In the genomic region with DNA sequence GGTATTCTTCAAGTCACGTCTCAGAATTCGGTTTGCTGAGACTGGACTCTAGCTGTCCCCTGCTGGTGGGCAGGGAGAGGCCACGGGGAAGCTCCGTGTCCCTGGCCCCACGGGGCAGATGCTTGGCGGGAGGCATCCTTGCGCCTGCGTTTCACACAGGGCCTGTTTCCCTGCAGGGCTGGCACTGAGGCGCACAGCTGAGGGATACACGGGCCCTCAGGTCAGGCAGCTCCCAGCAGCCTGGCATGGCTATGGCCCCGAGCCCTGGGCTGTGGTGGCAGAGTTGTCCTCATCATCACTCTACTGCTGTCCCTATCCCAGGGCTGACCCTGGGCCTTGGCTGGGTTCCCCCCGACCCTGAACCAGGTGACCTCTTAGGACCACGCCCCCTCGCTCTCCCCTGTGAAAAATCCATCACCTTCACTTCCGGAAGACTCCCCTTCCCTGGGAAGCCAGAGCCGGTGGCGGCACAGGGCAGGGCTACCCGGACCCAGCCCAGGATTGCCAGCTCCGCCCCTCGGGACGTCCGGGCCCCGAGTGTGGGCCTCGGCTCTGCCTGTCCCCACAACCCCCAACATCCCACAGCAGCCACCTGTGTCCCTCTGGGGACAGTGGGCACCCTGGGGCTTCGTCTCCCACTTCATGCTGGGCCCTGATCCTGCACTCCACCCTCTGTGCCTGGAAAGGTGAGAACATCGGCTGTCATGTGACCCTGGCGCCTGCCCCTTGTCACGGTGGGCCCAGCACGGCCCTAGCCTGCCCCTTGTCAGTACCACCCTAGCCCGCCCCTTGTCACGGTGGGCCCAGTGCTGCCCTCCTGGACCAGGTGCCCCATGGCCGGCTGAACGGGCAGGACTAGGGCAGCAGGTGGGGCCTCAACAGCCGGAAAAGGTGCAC, we compare ENCODE assay signal across 14 cellular contexts. TPM values are rescaled to one million over a fixed set of nuclear protein-coding genes. Genes with fewer than 3 reads are reported as not detected.
"Had no signal": no experiment of that assay in that cellular context is flagged by ENCODE, and none has a peak within 500 bp of the region (broad histone marks: within the 10 kb centered on the region; RNA-seq: fewer than 3 reads in every experiment).

No MANE protein-coding gene starts in this region.

- FAIRE-seq: urothelium cell line had no signal

- H3K4me3 Mint-ChIP-seq: activated naive CD8-positive, alpha-beta T cell; activated T-helper 1 cell treated with anti-CD3 and anti-CD28 coated beads, Interleukin-12 subunit alpha, Interleukin-12 subunit beta, Interleukin-2, Interleukin-4 antibody, amounts not matched to agents 30 ng/mL and 10 ng/mL and 1 ng/mL, durations not matched to agents 14 hours and 24 hours and 36 hours; effector memory CD8-positive, alpha-beta T cell; natural killer cell; stimulated activated naive CD8-positive, alpha-beta T cell treated with anti-CD3 and anti-CD28 coated beads, Interleukin-15, Interleukin-2, amounts not matched to agents 100 ng/mL and 50 ng/mL, for 24 hours had no signal

- H3K9me3 Mint-ChIP-seq: activated T-helper 1 cell treated with anti-CD3 and anti-CD28 coated beads, Interleukin-12 subunit alpha, Interleukin-12 subunit beta, Interleukin-2, Interleukin-4 antibody, amounts not matched to agents 30 ng/mL and 10 ng/mL and 1 ng/mL, durations not matched to agents 14 hours and 24 hours and 36 hours; effector memory CD8-positive, alpha-beta T cell; natural killer cell; stimulated activated naive CD8-positive, alpha-beta T cell treated with anti-CD3 and anti-CD28 coated beads, Interleukin-15, Interleukin-2, amounts not matched to agents 100 ng/mL and 50 ng/mL, for 24 hours had no signal

- H3K27me3 ChIP-seq: tibial nerve had no signal

- ATAC-seq: effector memory CD8-positive, alpha-beta T cell; lower lobe of right lung; natural killer cell had no signal

- DNase-seq: activated CD4-positive, CD25-positive, alpha-beta regulatory T cell treated with anti-CD3 and anti-CD28 coated beads, Interleukin-2, amount 50 U/mL, for 72 hours; activated gamma-delta T cell treated with Interleukin-2 at 50 U/mL for 16 hours; effector memory CD8-positive, alpha-beta T cell; lower lobe of right lung; natural killer cell; stimulated activated CD4-positive, alpha-beta T cell treated with anti-CD3 and anti-CD28 coated beads, Interleukin-1b, Interleukin-23, amount 100 ng/mL, for 48 hours had no signal

- H3K27me3 Mint-ChIP-seq: activated naive CD8-positive, alpha-beta T cell; effector memory CD8-positive, alpha-beta T cell; stimulated activated naive CD8-positive, alpha-beta T cell treated with anti-CD3 and anti-CD28 coated beads, Interleukin-15, Interleukin-2, amounts not matched to agents 100 ng/mL and 50 ng/mL, for 24 hours had no signal

- H3K27ac Mint-ChIP-seq: activated naive CD8-positive, alpha-beta T cell; activated T-helper 1 cell treated with anti-CD3 and anti-CD28 coated beads, Interleukin-12 subunit alpha, Interleukin-12 subunit beta, Interleukin-2, Interleukin-4 antibody, amounts not matched to agents 30 ng/mL and 10 ng/mL and 1 ng/mL, durations not matched to agents 14 hours and 24 hours and 36 hours; effector memory CD8-positive, alpha-beta T cell; natural killer cell; stimulated activated naive CD8-positive, alpha-beta T cell treated with anti-CD3 and anti-CD28 coated beads, Interleukin-15, Interleukin-2, amounts not matched to agents 100 ng/mL and 50 ng/mL, for 24 hours had no signal

- H3K4me3 ChIP-seq: cardiac muscle cell, lower lobe of right lung, tibial nerve had no signal

- H3K9me3 ChIP-seq: lower lobe of right lung, tibial nerve had no signal

- H3K36me3 Mint-ChIP-seq: activated naive CD8-positive, alpha-beta T cell; natural killer cell had no signal

- H3K27ac ChIP-seq: cardiac muscle cell, lower lobe of right lung, tibial nerve had no signal

- H3K4me1 Mint-ChIP-seq: natural killer cell had no signal

RNA-seq across cellular contexts. Expression of a gene that starts 29.5 kb away (rescaled TPM):
- total RNA-seq: fibroblast of villous mesenchyme, glomerular endothelial cell, natural killer cell had no signal
